8 cellular contexts compared by ENCODE assay signal in the genomic region with DNA sequence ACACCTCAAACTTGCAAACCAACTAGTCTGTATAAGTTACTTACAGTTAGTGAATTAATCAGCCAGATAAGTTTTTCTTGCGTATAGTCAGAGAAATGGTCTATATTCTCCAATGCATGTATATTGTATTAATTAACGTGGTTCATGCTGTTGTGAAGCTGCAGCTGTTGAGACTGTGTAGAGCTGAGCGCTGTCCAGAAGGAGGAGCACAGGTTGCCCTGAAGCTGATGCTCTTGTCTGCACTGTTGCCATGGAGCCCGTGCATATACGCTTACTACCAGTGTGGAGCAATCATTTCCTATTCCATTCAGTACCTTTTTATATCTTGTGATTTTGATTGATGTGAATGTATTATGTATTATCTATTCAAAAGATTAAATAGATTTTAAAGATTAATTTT.
DNase-seq lines count a peak whose midpoint lies in the region; ATAC-seq and TF ChIP-seq lines count a peak whose summit lies in the region.

No MANE protein-coding gene starts in this region.

- H3K4me3 ChIP-seq in Loucy (ENCODE audit: low read length, poor library complexity, severe bottlenecking), result no peak overlapping the region

- H2AFZ ChIP-seq in Loucy (ENCODE audit: low read length), result no peak overlapping the region

- peak; percentile 9 for DNase-seq in activated CD4-positive, CD25-positive, alpha-beta regulatory T cell treated with anti-CD3 and anti-CD28 coated beads, Interleukin-2, amount 50 U/mL, for 16 hours (ENCODE audit: low read depth, low spot score)
- DNase-seq in epithelial cell of prostate (ENCODE audit: low read depth, low spot score), result peak; percentile 10
- DNase-seq in stimulated activated CD8-positive, alpha-beta memory T cell treated with anti-CD3 and anti-CD28 coated beads, Interleukin-15, amount 100 ng/mL, for 48 hours (ENCODE audit: low read depth in 2 of 2), result peak; percentile 6 to 19
- no peak for DNase-seq in G401 (ENCODE audit: low spot score)
- DNase-seq in ureter (ENCODE audit: low spot score), result no peak

- no peaks in the 10 kb centered on the region for H3K9me3 ChIP-seq in Loucy (ENCODE audit: insufficient read depth, low read depth, low read length)

- no peak overlapping the region for H3K9ac ChIP-seq in Loucy (ENCODE audit: low read depth, low read length, poor library complexity, severe bottlenecking)

- no peaks in the 10 kb centered on the region for H3K9me2 ChIP-seq in Loucy (replicated peaks; ENCODE audit: low read depth, low read length)

- H3K36me3 ChIP-seq in Loucy (ENCODE audit: insufficient read depth, low read length), result no peaks in the 10 kb centered on the region

- no peaks in the 10 kb centered on the region for H3K79me2 ChIP-seq in Loucy (ENCODE audit: insufficient read depth, low read length)

- H3K4me2 ChIP-seq in Loucy (ENCODE audit: low read depth, low read length, poor library complexity, severe bottlenecking), result no peak overlapping the region

- H3F3A ChIP-seq in Loucy (ENCODE audit: low read depth), result no peaks in the 10 kb centered on the region

- no peak overlapping the region for H3K27ac ChIP-seq in epithelial cell of prostate

- TF ChIP-seq CTCF in Loucy (conservative IDR thresholded peaks at IDR 0.05; ENCODE audit: low read length), result peak; percentile 53

- in situ Hi-C loops in G401 (cut with HindIII; ENCODE audit: low sequenced_read_pairs), result no loop called here

- H3K4me1 ChIP-seq in Loucy (ENCODE audit: insufficient read depth, low read length, poor library complexity, severe bottlenecking), result no peaks in the 10 kb centered on the region

- H3K27me3 ChIP-seq in Loucy (ENCODE audit: insufficient read depth, low read length, poor library complexity, severe bottlenecking), result no peaks in the 10 kb centered on the region

- ATAC-seq in GM18861 (IDR thresholded peaks at IDR 0.05; ENCODE audit: unreplicated experiment) (peak; percentile 42), GM19035 (IDR thresholded peaks at IDR 0.05; ENCODE audit: unreplicated experiment) (no peak)

- H4K20me1 ChIP-seq in Loucy (ENCODE audit: insufficient read depth, low read length, poor library complexity, severe bottlenecking), result no peaks in the 10 kb centered on the region

Comparison
In these comparisons a context has a peak if more than half of its experiments do, and no peak if none do; other contexts are left out.
1. DNase-seq: peak in activated CD4-positive, CD25-positive, alpha-beta regulatory T cell treated with anti-CD3 and anti-CD28 coated beads, Interleukin-2, amount 50 U/mL, for 16 hours (single experiment), epithelial cell of prostate (single experiment) and stimulated activated CD8-positive, alpha-beta memory T cell treated with anti-CD3 and anti-CD28 coated beads, Interleukin-15, amount 100 ng/mL, for 48 hours (2 of 2); none in G401 (single experiment) and ureter (single experiment).